ENCODE assay signal across 24 cellular contexts in genomic region chr10:32007026-32007425, GRCh38. TPM values are rescaled to one million over a fixed set of nuclear protein-coding genes. Genes with fewer than 3 reads are reported as not detected.
DNase-seq lines count a peak whose midpoint lies in the region; ATAC-seq and TF ChIP-seq lines count a peak whose summit lies in the region.
"Had no signal": no experiment of that assay in that cellular context is flagged by ENCODE, and none has a peak within 500 bp of the region (broad histone marks: within the 10 kb centered on the region; RNA-seq: fewer than 3 reads in every experiment).

No MANE protein-coding gene starts in this region.

- H3K27ac Mint-ChIP-seq in activated CD4-positive, alpha-beta memory T cell treated with anti-CD3 and anti-CD28 coated beads for 36 hours = peak overlapping the region; percentile 45
- no peak overlapping the region for H3K27ac Mint-ChIP-seq in activated CD4-positive, alpha-beta memory T cell treated with anti-CD3 and anti-CD28 coated beads, Interleukin-2, amount 10 ng/mL, durations not matched to agents 7 days and 5 days
- peak overlapping the region; percentile 9 for H3K27ac Mint-ChIP-seq in CD4-positive, alpha-beta T cell
- H3K27ac Mint-ChIP-seq in T-helper 17 cell = peak overlapping the region; percentile 14
- H3K27ac Mint-ChIP-seq: B cell; CD4-positive, CD25-positive, alpha-beta regulatory T cell had no signal

- intact Hi-C loops in activated CD4-positive, alpha-beta memory T cell treated with anti-CD3 and anti-CD28 coated beads for 36 hours (cut with micrococcal nuclease) = loop anchor here (5.0 kb wide), 1 partner anchor 45 kb away; no protein-coding TSS in a partner anchor
- intact Hi-C loops in CD4-positive, alpha-beta T cell (cut with DNase I, micrococcal nuclease) = no loop called here
- intact Hi-C loops in left colon (cut with DNase I, micrococcal nuclease) = loop anchor here in 1 of 2 donors (10.0 kb wide), 1 partner anchor 142 kb away; no protein-coding TSS in a partner anchor

- H3K36me3 Mint-ChIP-seq in activated CD4-positive, alpha-beta memory T cell treated with anti-CD3 and anti-CD28 coated beads for 36 hours = peaks cover 8% of the 10 kb centered on the region
- peaks cover 34% of the 10 kb centered on the region for H3K36me3 Mint-ChIP-seq in activated CD4-positive, alpha-beta memory T cell treated with anti-CD3 and anti-CD28 coated beads, Interleukin-2, amount 10 ng/mL, durations not matched to agents 7 days and 5 days (ENCODE audit: low read depth)
- peaks cover 43% of the 10 kb centered on the region for H3K36me3 Mint-ChIP-seq in CD4-positive, alpha-beta T cell (ENCODE audit: low read depth)
- no peaks in the 10 kb centered on the region for H3K36me3 Mint-ChIP-seq in T-helper 17 cell (ENCODE audit: low read depth)

- DNase-seq in activated CD4-positive, alpha-beta memory T cell treated with anti-CD3 and anti-CD28 coated beads for 36 hours = no peak
- DNase-seq in activated CD4-positive, alpha-beta memory T cell treated with anti-CD3 and anti-CD28 coated beads, Interleukin-2, amount 10 ng/mL, durations not matched to agents 7 days and 5 days = no peak
- DNase-seq in CD4-positive, alpha-beta T cell = no peak
- DNase-seq in T-helper 17 cell = no peak
- DNase-seq in left colon = no peak
- no peak for DNase-seq in iPS-NIHi11 (ENCODE audit: low spot score)
- no peak for DNase-seq in SW 1271 (lab: John Stamatoyannopoulos, UW)
- DNase-seq in MG63 = no peak
- DNase-seq: Caco-2; CD4-positive, CD25-positive, alpha-beta regulatory T cell; DND-41; GM23248; IMR-90; MV-4-11; NCI-H1105 treated with DMSO at 0.1 percent for 48 hours; NCI-H2029 treated with DMSO at 0.1 percent for 48 hours; NCI-H345; NCI-H524; NCI-H774; NK-92 treated with Interleukin-12 subunit alpha and Interleukin-12 subunit beta, amount 100 ng/mL, for 24 hours had no signal

- POLR2A ChIA-PET in activated CD4-positive, alpha-beta memory T cell treated with anti-CD3 and anti-CD28 coated beads for 36 hours (lab: Charles Lee) = interaction anchor here (0.6 to 0.9 kb wide), 2 partner anchors 10 to 11 kb away, joined by 3 read pairs; no protein-coding TSS in a partner anchor
- POLR2A ChIA-PET in activated CD4-positive, alpha-beta memory T cell treated with anti-CD3 and anti-CD28 coated beads, Interleukin-2, amount 10 ng/mL, durations not matched to agents 7 days and 5 days (lab: Charles Lee) = no interaction called here
- POLR2A ChIA-PET in CD4-positive, alpha-beta T cell (lab: Charles Lee) = interaction anchor here (0.9 to 3.7 kb wide), 2 partner anchors 78 to 145 kb away, joined by 3 to 18 read pairs; no protein-coding TSS in a partner anchor

- peaks cover 40% of the 10 kb centered on the region for H3K36me3 ChIP-seq in MG63

- no peak for ATAC-seq in CD4-positive, alpha-beta T cell (ENCODE audit: poor library complexity)
- ATAC-seq in T-helper 17 cell = no peak
- peak; percentile 45 for ATAC-seq in left colon
- ATAC-seq: GM12878, Panc1 had no signal

- peaks cover 4% of the 10 kb centered on the region for H3K4me1 Mint-ChIP-seq in activated CD4-positive, alpha-beta memory T cell treated with anti-CD3 and anti-CD28 coated beads for 36 hours (ENCODE audit: low read depth)
- H3K4me1 Mint-ChIP-seq in activated CD4-positive, alpha-beta memory T cell treated with anti-CD3 and anti-CD28 coated beads, Interleukin-2, amount 10 ng/mL, durations not matched to agents 7 days and 5 days = peaks cover 6% of the 10 kb centered on the region
- H3K4me1 Mint-ChIP-seq in CD4-positive, alpha-beta T cell (ENCODE audit: low read depth) = peaks cover 11% of the 10 kb centered on the region
- peaks cover 9% of the 10 kb centered on the region for H3K4me1 Mint-ChIP-seq in T-helper 17 cell

- no peaks in the 10 kb centered on the region for H3K27me3 Mint-ChIP-seq in activated CD4-positive, alpha-beta memory T cell treated with anti-CD3 and anti-CD28 coated beads for 36 hours
- no peaks in the 10 kb centered on the region for H3K27me3 Mint-ChIP-seq in activated CD4-positive, alpha-beta memory T cell treated with anti-CD3 and anti-CD28 coated beads, Interleukin-2, amount 10 ng/mL, durations not matched to agents 7 days and 5 days
- H3K27me3 Mint-ChIP-seq in CD4-positive, alpha-beta T cell = no peaks in the 10 kb centered on the region
- H3K27me3 Mint-ChIP-seq in T-helper 17 cell = no peaks in the 10 kb centered on the region
- H3K27me3 Mint-ChIP-seq: B cell; CD4-positive, CD25-positive, alpha-beta regulatory T cell had no signal

- H3K4me3 Mint-ChIP-seq in activated CD4-positive, alpha-beta memory T cell treated with anti-CD3 and anti-CD28 coated beads for 36 hours = no peak overlapping the region
- H3K4me3 Mint-ChIP-seq in activated CD4-positive, alpha-beta memory T cell treated with anti-CD3 and anti-CD28 coated beads, Interleukin-2, amount 10 ng/mL, durations not matched to agents 7 days and 5 days = no peak overlapping the region
- no peak overlapping the region for H3K4me3 Mint-ChIP-seq in CD4-positive, alpha-beta T cell
- H3K4me3 Mint-ChIP-seq in T-helper 17 cell = no peak overlapping the region
- H3K4me3 Mint-ChIP-seq: B cell; CD4-positive, CD25-positive, alpha-beta regulatory T cell had no signal

- H3K9me3 Mint-ChIP-seq in activated CD4-positive, alpha-beta memory T cell treated with anti-CD3 and anti-CD28 coated beads for 36 hours = no peaks in the 10 kb centered on the region
- no peaks in the 10 kb centered on the region for H3K9me3 Mint-ChIP-seq in activated CD4-positive, alpha-beta memory T cell treated with anti-CD3 and anti-CD28 coated beads, Interleukin-2, amount 10 ng/mL, durations not matched to agents 7 days and 5 days
- no peaks in the 10 kb centered on the region for H3K9me3 Mint-ChIP-seq in CD4-positive, alpha-beta T cell
- H3K9me3 Mint-ChIP-seq: CD4-positive, CD25-positive, alpha-beta regulatory T cell had no signal

- H3K9me3 ChIP-seq in CD4-positive, alpha-beta T cell (ENCODE audit: control insufficient read depth, low read length) = no peaks in the 10 kb centered on the region
- no peaks in the 10 kb centered on the region for H3K9me3 ChIP-seq in T-helper 17 cell (ENCODE audit: control insufficient read depth, low read length, poor library complexity, severe bottlenecking)
- H3K9me3 ChIP-seq in MG63 = no peaks in the 10 kb centered on the region
- H3K9me3 ChIP-seq: Caco-2, HAP-1 had no signal

- H3K4me3 ChIP-seq in MG63 = no peak overlapping the region
- H3K4me3 ChIP-seq: GM12878, GM23248, HAP-1 had no signal

- no peak overlapping the region for H3K27ac ChIP-seq in CD4-positive, alpha-beta T cell (ENCODE audit: low read depth, low read length)
- H3K27ac ChIP-seq: GM23248 had no signal

- no peaks in the 10 kb centered on the region for H3K27me3 ChIP-seq in CD4-positive, alpha-beta T cell (ENCODE audit: control insufficient read depth, insufficient read depth, low read length)
- H3K27me3 ChIP-seq in MG63 = no peaks in the 10 kb centered on the region

- CTCF ChIA-PET in activated CD4-positive, alpha-beta memory T cell treated with anti-CD3 and anti-CD28 coated beads for 36 hours (lab: Charles Lee) = interaction anchor here (8.1 kb wide), 1 partner anchor 146 kb away, joined by 77 read pairs; no protein-coding TSS in a partner anchor
- CTCF ChIA-PET in activated CD4-positive, alpha-beta memory T cell treated with anti-CD3 and anti-CD28 coated beads, Interleukin-2, amount 10 ng/mL, durations not matched to agents 7 days and 5 days (lab: Charles Lee) = interaction anchor here (0.6 to 8.8 kb wide), 3 partner anchors 16 to 146 kb away, joined by 4 to 65 read pairs (median 4); no protein-coding TSS in a partner anchor
- CTCF ChIA-PET in CD4-positive, alpha-beta T cell (lab: Charles Lee) = interaction anchor here (0.6 to 1.5 kb wide), 2 partner anchors 145 to 161 kb away, joined by 3 to 7 read pairs; no protein-coding TSS in a partner anchor

- no peak for TF ChIP-seq CTCF in CD4-positive, alpha-beta T cell (IDR thresholded peaks at IDR 0.05)

RNA-seq across cellular contexts. Expression of gene KIF5B, which starts 49.2 kb away (rescaled TPM):
- 10 to 100 TPM; 73.9 to 75.2 TPM for total RNA-seq in activated CD4-positive, alpha-beta memory T cell treated with anti-CD3 and anti-CD28 coated beads for 36 hours
- 10 to 100 TPM; 79.8 to 80.8 TPM for total RNA-seq in activated CD4-positive, alpha-beta memory T cell treated with anti-CD3 and anti-CD28 coated beads, Interleukin-2, amount 10 ng/mL, durations not matched to agents 7 days and 5 days
- total RNA-seq in CD4-positive, alpha-beta T cell = 10 to 100 TPM; 58.3 to 59.0 TPM
- 10 to 100 TPM; 47.8 to 65.5 TPM for total RNA-seq in T-helper 17 cell
- total RNA-seq in left colon = 100 to 1,000 TPM; 122 to 123 TPM
- 27.7 and 52.2 TPM in 2 replicates for total RNA-seq in MG63 (2014; rRNA removed; shearing (Covaris generic); ENCODE audit: low replicate concordance)
